In genomic region chr14:105908481-105908911, GRCh38 we compare ENCODE assay signal across 1 cellular context.
A peak's percentile ranks its signal among the peaks of the same experiment; 100 is the strongest.
TF ChIP-seq lines count a peak whose summit lies in the region.

No MANE protein-coding gene starts in this region.

TF ChIP-seq in GM12878, 131 proteins besides CTCF, POLR2A, EP300 and RAD21 (continued from another document and continues in another):
- TF ChIP-seq MYC (IDR thresholded peaks at IDR 0.05; ENCODE audit: insufficient read depth, insufficient read length, insufficient replicate concordance, low read length, severe bottlenecking) (no peak), HDGF (IDR thresholded peaks at IDR 0.05) (no peak), CEBPB (IDR thresholded peaks at IDR 0.05; ENCODE audit: borderline replicate concordance in 1 of 2, low read depth in 2 of 2, low read length in 2 of 2) (no peak), IKZF2 (IDR thresholded peaks at IDR 0.05) (no peak), EGR1 (IDR thresholded peaks at IDR 0.05; ENCODE audit: borderline replicate concordance in 1 of 2, low read depth in 2 of 2, low read length in 2 of 2) (peak in 1 of 2 experiments; percentile 87; a peak in 2 of 3 replicates), SIX5 (IDR thresholded peaks at IDR 0.05; ENCODE audit: low read depth, low read length, severe bottlenecking) (no peak), ESRRA (IDR thresholded peaks at IDR 0.05; ENCODE audit: low read length) (no peak), DPF2 (IDR thresholded peaks at IDR 0.05) (no peak), GATAD2B (conservative IDR thresholded peaks at IDR 0.05; ENCODE audit: low read depth) (no peak), POLR2AphosphoS5 (IDR thresholded peaks at IDR 0.05; ENCODE audit: low read length) (peak; percentile 42; the same call in 1 of the 2 replicates), PML (IDR thresholded peaks at IDR 0.05; ENCODE audit: low read length) (0 out of 2 replicates have a peak, but pooled peaks have one; percentile 47), SP1 (IDR thresholded peaks at IDR 0.05; ENCODE audit: low read depth, low read length) (no peak), TAF1 (IDR thresholded peaks at IDR 0.05; ENCODE audit: borderline replicate concordance, low read depth, low read length) (0 out of 2 replicates have a peak, but pooled peaks have one; percentile 23), HSF1 (IDR thresholded peaks at IDR 0.05; ENCODE audit: low read depth, low read length) (no peak), PRDM15 (CRISPR knock-in tag; IDR thresholded peaks at IDR 0.05) (no peak), SMAD5 (IDR thresholded peaks at IDR 0.05; ENCODE audit: low read depth) (no peak), SIN3A (IDR thresholded peaks at IDR 0.05; ENCODE audit: low read depth, low read length) (no peak), KAT2A (conservative IDR thresholded peaks at IDR 0.05; ENCODE audit: control insufficient read depth, low read depth, low read length) (no peak)
- TF ChIP-seq, protein P1, sequence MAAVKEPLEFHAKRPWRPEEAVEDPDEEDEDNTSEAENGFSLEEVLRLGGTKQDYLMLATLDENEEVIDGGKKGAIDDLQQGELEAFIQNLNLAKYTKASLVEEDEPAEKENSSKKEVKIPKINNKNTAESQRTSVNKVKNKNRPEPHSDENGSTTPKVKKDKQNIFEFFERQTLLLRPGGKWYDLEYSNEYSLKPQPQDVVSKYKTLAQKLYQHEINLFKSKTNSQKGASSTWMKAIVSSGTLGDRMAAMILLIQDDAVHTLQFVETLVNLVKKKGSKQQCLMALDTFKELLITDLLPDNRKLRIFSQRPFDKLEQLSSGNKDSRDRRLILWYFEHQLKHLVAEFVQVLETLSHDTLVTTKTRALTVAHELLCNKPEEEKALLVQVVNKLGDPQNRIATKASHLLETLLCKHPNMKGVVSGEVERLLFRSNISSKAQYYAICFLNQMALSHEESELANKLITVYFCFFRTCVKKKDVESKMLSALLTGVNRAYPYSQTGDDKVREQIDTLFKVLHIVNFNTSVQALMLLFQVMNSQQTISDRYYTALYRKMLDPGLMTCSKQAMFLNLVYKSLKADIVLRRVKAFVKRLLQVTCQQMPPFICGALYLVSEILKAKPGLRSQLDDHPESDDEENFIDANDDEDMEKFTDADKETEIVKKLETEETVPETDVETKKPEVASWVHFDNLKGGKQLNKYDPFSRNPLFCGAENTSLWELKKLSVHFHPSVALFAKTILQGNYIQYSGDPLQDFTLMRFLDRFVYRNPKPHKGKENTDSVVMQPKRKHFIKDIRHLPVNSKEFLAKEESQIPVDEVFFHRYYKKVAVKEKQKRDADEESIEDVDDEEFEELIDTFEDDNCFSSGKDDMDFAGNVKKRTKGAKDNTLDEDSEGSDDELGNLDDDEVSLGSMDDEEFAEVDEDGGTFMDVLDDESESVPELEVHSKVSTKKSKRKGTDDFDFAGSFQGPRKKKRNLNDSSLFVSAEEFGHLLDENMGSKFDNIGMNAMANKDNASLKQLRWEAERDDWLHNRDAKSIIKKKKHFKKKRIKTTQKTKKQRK (IDR thresholded peaks at IDR 0.05; ENCODE audit: low read depth, low read length), result no peak
- TF ChIP-seq, protein P2, sequence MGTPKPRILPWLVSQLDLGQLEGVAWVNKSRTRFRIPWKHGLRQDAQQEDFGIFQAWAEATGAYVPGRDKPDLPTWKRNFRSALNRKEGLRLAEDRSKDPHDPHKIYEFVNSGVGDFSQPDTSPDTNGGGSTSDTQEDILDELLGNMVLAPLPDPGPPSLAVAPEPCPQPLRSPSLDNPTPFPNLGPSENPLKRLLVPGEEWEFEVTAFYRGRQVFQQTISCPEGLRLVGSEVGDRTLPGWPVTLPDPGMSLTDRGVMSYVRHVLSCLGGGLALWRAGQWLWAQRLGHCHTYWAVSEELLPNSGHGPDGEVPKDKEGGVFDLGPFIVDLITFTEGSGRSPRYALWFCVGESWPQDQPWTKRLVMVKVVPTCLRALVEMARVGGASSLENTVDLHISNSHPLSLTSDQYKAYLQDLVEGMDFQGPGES (IDR thresholded peaks at IDR 0.05), result no peak
- TF ChIP-seq, protein P3, sequence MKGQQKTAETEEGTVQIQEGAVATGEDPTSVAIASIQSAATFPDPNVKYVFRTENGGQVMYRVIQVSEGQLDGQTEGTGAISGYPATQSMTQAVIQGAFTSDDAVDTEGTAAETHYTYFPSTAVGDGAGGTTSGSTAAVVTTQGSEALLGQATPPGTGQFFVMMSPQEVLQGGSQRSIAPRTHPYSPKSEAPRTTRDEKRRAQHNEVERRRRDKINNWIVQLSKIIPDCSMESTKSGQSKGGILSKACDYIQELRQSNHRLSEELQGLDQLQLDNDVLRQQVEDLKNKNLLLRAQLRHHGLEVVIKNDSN (IDR thresholded peaks at IDR 0.05; ENCODE audit: borderline replicate concordance, extremely low read length, insufficient read depth, low read depth, low read length), result no peak
- TF ChIP-seq, protein P4, sequence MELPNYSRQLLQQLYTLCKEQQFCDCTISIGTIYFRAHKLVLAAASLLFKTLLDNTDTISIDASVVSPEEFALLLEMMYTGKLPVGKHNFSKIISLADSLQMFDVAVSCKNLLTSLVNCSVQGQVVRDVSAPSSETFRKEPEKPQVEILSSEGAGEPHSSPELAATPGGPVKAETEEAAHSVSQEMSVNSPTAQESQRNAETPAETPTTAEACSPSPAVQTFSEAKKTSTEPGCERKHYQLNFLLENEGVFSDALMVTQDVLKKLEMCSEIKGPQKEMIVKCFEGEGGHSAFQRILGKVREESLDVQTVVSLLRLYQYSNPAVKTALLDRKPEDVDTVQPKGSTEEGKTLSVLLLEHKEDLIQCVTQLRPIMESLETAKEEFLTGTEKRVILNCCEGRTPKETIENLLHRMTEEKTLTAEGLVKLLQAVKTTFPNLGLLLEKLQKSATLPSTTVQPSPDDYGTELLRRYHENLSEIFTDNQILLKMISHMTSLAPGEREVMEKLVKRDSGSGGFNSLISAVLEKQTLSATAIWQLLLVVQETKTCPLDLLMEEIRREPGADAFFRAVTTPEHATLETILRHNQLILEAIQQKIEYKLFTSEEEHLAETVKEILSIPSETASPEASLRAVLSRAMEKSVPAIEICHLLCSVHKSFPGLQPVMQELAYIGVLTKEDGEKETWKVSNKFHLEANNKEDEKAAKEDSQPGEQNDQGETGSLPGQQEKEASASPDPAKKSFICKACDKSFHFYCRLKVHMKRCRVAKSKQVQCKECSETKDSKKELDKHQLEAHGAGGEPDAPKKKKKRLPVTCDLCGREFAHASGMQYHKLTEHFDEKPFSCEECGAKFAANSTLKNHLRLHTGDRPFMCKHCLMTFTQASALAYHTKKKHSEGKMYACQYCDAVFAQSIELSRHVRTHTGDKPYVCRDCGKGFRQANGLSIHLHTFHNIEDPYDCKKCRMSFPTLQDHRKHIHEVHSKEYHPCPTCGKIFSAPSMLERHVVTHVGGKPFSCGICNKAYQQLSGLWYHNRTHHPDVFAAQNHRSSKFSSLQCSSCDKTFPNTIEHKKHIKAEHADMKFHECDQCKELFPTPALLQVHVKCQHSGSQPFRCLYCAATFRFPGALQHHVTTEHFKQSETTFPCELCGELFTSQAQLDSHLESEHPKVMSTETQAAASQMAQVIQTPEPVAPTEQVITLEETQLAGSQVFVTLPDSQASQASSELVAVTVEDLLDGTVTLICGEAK (IDR thresholded peaks at IDR 0.05; ENCODE audit: borderline replicate concordance), result no peak
- TF ChIP-seq, protein P5, sequence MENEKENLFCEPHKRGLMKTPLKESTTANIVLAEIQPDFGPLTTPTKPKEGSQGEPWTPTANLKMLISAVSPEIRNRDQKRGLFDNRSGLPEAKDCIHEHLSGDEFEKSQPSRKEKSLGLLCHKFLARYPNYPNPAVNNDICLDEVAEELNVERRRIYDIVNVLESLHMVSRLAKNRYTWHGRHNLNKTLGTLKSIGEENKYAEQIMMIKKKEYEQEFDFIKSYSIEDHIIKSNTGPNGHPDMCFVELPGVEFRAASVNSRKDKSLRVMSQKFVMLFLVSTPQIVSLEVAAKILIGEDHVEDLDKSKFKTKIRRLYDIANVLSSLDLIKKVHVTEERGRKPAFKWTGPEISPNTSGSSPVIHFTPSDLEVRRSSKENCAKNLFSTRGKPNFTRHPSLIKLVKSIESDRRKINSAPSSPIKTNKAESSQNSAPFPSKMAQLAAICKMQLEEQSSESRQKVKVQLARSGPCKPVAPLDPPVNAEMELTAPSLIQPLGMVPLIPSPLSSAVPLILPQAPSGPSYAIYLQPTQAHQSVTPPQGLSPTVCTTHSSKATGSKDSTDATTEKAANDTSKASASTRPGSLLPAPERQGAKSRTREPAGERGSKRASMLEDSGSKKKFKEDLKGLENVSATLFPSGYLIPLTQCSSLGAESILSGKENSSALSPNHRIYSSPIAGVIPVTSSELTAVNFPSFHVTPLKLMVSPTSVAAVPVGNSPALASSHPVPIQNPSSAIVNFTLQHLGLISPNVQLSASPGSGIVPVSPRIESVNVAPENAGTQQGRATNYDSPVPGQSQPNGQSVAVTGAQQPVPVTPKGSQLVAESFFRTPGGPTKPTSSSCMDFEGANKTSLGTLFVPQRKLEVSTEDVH (IDR thresholded peaks at IDR 0.05; ENCODE audit: low read depth, partially characterized antibody), result no peak
- TF ChIP-seq, protein P6, sequence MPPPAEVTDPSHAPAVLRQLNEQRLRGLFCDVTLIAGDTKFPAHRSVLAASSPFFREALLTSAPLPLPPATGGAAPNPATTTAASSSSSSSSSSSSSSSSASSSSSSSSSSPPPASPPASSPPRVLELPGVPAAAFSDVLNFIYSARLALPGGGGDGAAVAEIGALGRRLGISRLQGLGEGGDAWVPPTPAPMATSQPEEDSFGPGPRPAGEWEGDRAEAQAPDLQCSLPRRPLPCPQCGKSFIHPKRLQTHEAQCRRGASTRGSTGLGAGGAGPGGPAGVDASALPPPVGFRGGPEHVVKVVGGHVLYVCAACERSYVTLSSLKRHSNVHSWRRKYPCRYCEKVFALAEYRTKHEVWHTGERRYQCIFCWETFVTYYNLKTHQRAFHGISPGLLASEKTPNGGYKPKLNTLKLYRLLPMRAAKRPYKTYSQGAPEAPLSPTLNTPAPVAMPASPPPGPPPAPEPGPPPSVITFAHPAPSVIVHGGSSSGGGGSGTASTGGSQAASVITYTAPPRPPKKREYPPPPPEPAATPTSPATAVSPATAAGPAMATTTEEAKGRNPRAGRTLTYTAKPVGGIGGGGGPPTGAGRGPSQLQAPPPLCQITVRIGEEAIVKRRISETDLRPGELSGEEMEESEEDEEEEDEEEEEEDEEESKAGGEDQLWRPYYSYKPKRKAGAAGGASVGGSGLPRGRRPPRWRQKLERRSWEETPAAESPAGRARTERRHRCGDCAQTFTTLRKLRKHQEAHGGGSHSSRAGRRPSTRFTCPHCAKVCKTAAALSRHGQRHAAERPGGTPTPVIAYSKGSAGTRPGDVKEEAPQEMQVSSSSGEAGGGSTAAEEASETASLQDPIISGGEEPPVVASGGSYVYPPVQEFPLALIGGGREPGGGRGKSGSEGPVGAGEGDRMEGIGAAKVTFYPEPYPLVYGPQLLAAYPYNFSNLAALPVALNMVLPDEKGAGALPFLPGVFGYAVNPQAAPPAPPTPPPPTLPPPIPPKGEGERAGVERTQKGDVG (CRISPR knock-in tag; IDR thresholded peaks at IDR 0.05), result no peak
- TF ChIP-seq, protein P7, sequence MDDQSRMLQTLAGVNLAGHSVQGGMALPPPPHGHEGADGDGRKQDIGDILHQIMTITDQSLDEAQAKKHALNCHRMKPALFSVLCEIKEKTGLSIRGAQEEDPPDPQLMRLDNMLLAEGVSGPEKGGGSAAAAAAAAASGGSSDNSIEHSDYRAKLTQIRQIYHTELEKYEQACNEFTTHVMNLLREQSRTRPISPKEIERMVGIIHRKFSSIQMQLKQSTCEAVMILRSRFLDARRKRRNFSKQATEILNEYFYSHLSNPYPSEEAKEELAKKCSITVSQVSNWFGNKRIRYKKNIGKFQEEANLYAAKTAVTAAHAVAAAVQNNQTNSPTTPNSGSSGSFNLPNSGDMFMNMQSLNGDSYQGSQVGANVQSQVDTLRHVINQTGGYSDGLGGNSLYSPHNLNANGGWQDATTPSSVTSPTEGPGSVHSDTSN (IDR thresholded peaks at IDR 0.05; ENCODE audit: insufficient replicate concordance, low read depth, low read length), result no peak
- TF ChIP-seq, protein P8, sequence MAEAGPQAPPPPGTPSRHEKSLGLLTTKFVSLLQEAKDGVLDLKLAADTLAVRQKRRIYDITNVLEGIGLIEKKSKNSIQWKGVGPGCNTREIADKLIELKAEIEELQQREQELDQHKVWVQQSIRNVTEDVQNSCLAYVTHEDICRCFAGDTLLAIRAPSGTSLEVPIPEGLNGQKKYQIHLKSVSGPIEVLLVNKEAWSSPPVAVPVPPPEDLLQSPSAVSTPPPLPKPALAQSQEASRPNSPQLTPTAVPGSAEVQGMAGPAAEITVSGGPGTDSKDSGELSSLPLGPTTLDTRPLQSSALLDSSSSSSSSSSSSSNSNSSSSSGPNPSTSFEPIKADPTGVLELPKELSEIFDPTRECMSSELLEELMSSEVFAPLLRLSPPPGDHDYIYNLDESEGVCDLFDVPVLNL (IDR thresholded peaks at IDR 0.05; ENCODE audit: low read depth, low read length), result no peak
